Comparison of ENCODE assay signal across 32 cellular contexts in genomic region chr16:4602330-4602729, GRCh38. TPM values are rescaled to one million over a fixed set of nuclear protein-coding genes. Genes with fewer than 3 reads are reported as not detected.
"Had no signal": no experiment of that assay in that cellular context is flagged by ENCODE, and none has a peak within 500 bp of the region (broad histone marks: within the 10 kb centered on the region; RNA-seq: fewer than 3 reads in every experiment).

No MANE protein-coding gene starts in this region.

- H3K27me3 ChIP-seq: ovary, right lobe of liver, thyroid gland had no signal

- ATAC-seq: gastrocnemius medialis; mucosa of descending colon; stimulated activated effector memory CD8-positive, alpha-beta T cell treated with anti-CD3 and anti-CD28 coated beads, Interleukin-12 subunit alpha, Interleukin-12 subunit beta, amount 100 ng/mL, for 72 hours had no signal

- H3K4me3 Mint-ChIP-seq: activated naive CD8-positive, alpha-beta T cell; central memory CD8-positive, alpha-beta T cell; dendritic cell treated with granulocyte-macrophage colony-stimulating factor and Interleukin-4, amounts not matched to agents 40 ng/mL and 50 ng/mL, for 4 days; natural killer cell treated with Interleukin-12 subunit alpha and Interleukin-12 subunit beta and Interleukin-15 and Interleukin-18, amount 100 ng/mL, for 72 hours; stimulated activated effector memory CD8-positive, alpha-beta T cell treated with anti-CD3 and anti-CD28 coated beads, Interleukin-12 subunit alpha, Interleukin-12 subunit beta, amount 100 ng/mL, for 72 hours; T-helper 2 cell treated with Interferon-gamma antibody and Interleukin-4, amounts not matched to agents 5 μg/mL and 100 μg/mL, for 36 hours had no signal

- H3K4me1 Mint-ChIP-seq: central memory CD8-positive, alpha-beta T cell; stimulated activated effector memory CD8-positive, alpha-beta T cell treated with anti-CD3 and anti-CD28 coated beads, Interleukin-12 subunit alpha, Interleukin-12 subunit beta, amount 100 ng/mL, for 72 hours had no signal

- H3K27ac ChIP-seq: gastrocnemius medialis, left ventricle myocardium inferior, neutrophil, ovary, right lobe of liver, skin epidermis, stomach had no signal

- H3K4me3 ChIP-seq: gastrocnemius medialis, lung, mucosa of descending colon, ovary, right lobe of liver, skin epidermis, stomach, thyroid gland had no signal

- H3K27ac Mint-ChIP-seq: activated naive CD8-positive, alpha-beta T cell; natural killer cell treated with Interleukin-12 subunit alpha and Interleukin-12 subunit beta and Interleukin-15 and Interleukin-18, amount 100 ng/mL, for 72 hours; progenitor cell of endocrine pancreas; stimulated activated effector memory CD8-positive, alpha-beta T cell treated with anti-CD3 and anti-CD28 coated beads, Interleukin-12 subunit alpha, Interleukin-12 subunit beta, amount 100 ng/mL, for 72 hours; T-helper 2 cell treated with Interferon-gamma antibody and Interleukin-4, amounts not matched to agents 5 μg/mL and 100 μg/mL, for 36 hours had no signal

- H3K36me3 Mint-ChIP-seq: activated naive CD8-positive, alpha-beta T cell; natural killer cell treated with Interleukin-12 subunit alpha and Interleukin-12 subunit beta and Interleukin-15 and Interleukin-18, amount 100 ng/mL, for 72 hours had no signal

- H3K9me3 ChIP-seq: gastrocnemius medialis, left ventricle myocardium inferior, mucosa of descending colon, neutrophil, ovary, right lobe of liver, stomach, thyroid gland had no signal

- DNase-seq: activated CD4-positive, alpha-beta T cell treated with anti-CD3 and anti-CD28 coated beads for 4 hours; activated CD4-positive, alpha-beta T cell treated with anti-CD3 and anti-CD28 coated beads, Interleukin-2, amount 50 U/mL, for 48 hours; activated CD4-positive, CD25-positive, alpha-beta regulatory T cell; activated CD8-positive, alpha-beta memory T cell treated with anti-CD3 and anti-CD28 coated beads for 24 hours; activated effector memory CD4-positive, alpha-beta T cell treated with Interleukin-2 at 50 U/mL for 16 hours; activated naive CD4-positive, alpha-beta T cell treated with Interleukin-2 at 50 U/mL for 16 hours; anterior cingulate cortex; effector CD8-positive, alpha-beta T cell; gastrocnemius medialis; glutamatergic neuron; islet precursor cell; left ventricle myocardium inferior; mucosa of descending colon; ovary; right lobe of liver; stimulated activated CD4-positive, alpha-beta T cell treated with anti-CD3 and anti-CD28 coated beads, Interleukin-4, amount 100 ng/mL, for 24 hours; stomach; T-helper 1 cell had no signal

- H3K9me3 Mint-ChIP-seq: central memory CD8-positive, alpha-beta T cell; dendritic cell treated with granulocyte-macrophage colony-stimulating factor and Interleukin-4, amounts not matched to agents 40 ng/mL and 50 ng/mL, for 4 days; natural killer cell treated with Interleukin-12 subunit alpha and Interleukin-12 subunit beta and Interleukin-15 and Interleukin-18, amount 100 ng/mL, for 72 hours; stimulated activated effector memory CD8-positive, alpha-beta T cell treated with anti-CD3 and anti-CD28 coated beads, Interleukin-12 subunit alpha, Interleukin-12 subunit beta, amount 100 ng/mL, for 72 hours; T-helper 2 cell treated with Interferon-gamma antibody and Interleukin-4, amounts not matched to agents 5 μg/mL and 100 μg/mL, for 36 hours had no signal

- H3K36me3 ChIP-seq: left ventricle myocardium inferior, ovary, right lobe of liver, thyroid gland had no signal

- H3K27me3 Mint-ChIP-seq: activated naive CD8-positive, alpha-beta T cell had no signal

RNA-seq across cellular contexts. Expression of gene C16orf96, which starts 46.2 kb away (rescaled TPM):
- total RNA-seq: bronchial epithelial cell; epithelial cell of proximal tubule; mucosa of descending colon; natural killer cell treated with Interleukin-12 subunit alpha and Interleukin-12 subunit beta and Interleukin-15 and Interleukin-18, amount 100 ng/mL, for 72 hours; ureter had no signal
- polyA plus RNA-seq: stomach had no signal
